ENCODE assay signal across 15 cellular contexts in genomic region chr14:57943038-57943437, GRCh38.
DNase-seq lines count a peak whose midpoint lies in the region; ATAC-seq and TF ChIP-seq lines count a peak whose summit lies in the region.
"Had no signal": no experiment of that assay in that cellular context is flagged by ENCODE, and none has a peak within 500 bp of the region (broad histone marks: within the 10 kb centered on the region; RNA-seq: fewer than 3 reads in every experiment).

No MANE protein-coding gene starts in this region.

- H3K4me1 ChIP-seq in A673 (ENCODE audit: insufficient read depth, low read length, poor library complexity, severe bottlenecking) (peaks cover 32% of the 10 kb centered on the region), HUES48 (ENCODE audit: control insufficient read depth, insufficient read depth, low read length) (peaks cover 37% of the 10 kb centered on the region), SJCRH30 (peaks cover 8% of the 10 kb centered on the region), BE2C (no peaks in the 10 kb centered on the region)
- H3K4me1 ChIP-seq: A549, Caco-2 had no signal

- no peak for TF ChIP-seq CTCF in A673 (conservative IDR thresholded peaks at IDR 0.05; ENCODE audit: low read depth, low read length)
- TF ChIP-seq CTCF in BE2C (IDR thresholded peaks at IDR 0.05; ENCODE audit: low read depth, low read length), result no peak
- no peak for TF ChIP-seq CTCF in GM10266 (IDR thresholded peaks at IDR 0.05; ENCODE audit: control insufficient read depth, insufficient read depth, low read depth, missing control alignments)

- DNase-seq in A673 (ENCODE audit: low spot score), result peak; percentile 62
- DNase-seq in SJCRH30, result peak; percentile 19 to 58
- peak; percentile 0 for DNase-seq in myocyte (ENCODE audit: low read depth)
- no peak for DNase-seq in BE2C
- DNase-seq in GM10266 (ENCODE audit: extremely low spot score), result no peak
- DNase-seq in activated CD4-positive, alpha-beta T cell treated with anti-CD3 and anti-CD28 coated beads, Interleukin-2, amount 50 U/mL, for 4 hours, result no peak
- DNase-seq: Caco-2; CD4-positive, alpha-beta T cell; GOT3; H9 had no signal

- intact Hi-C loops in A673 (cut with micrococcal nuclease; ENCODE audit: unreplicated experiment), result loop anchor here (5.0 kb wide), 2 partner anchors 54 to 129 kb away; no protein-coding TSS in a partner anchor

- no TSS peak for BruUV-seq in A673 (replicated peaks; lab: Mats Ljungman, UMichigan)

- peak overlapping the region; percentile 78 for H3K27ac ChIP-seq in A673 (ENCODE audit: low read depth, low read length, poor library complexity, severe bottlenecking)
- peak overlapping the region; percentile 24 for H3K27ac ChIP-seq in HUES48 (ENCODE audit: low read depth, low read length)
- no peak overlapping the region for H3K27ac ChIP-seq in SJCRH30
- H3K27ac ChIP-seq: 22Rv1, A549, C4-2B had no signal

- H3K9ac ChIP-seq in HUES48 (ENCODE audit: low read depth, low read length), result no peak overlapping the region

- no peak for ATAC-seq in GM18868 (IDR thresholded peaks at IDR 0.05; ENCODE audit: unreplicated experiment)
- ATAC-seq: A549 had no signal

- H3K27me3 ChIP-seq in A673 (replicated peaks; ENCODE audit: insufficient read depth, low read depth, low read length, poor library complexity) (no peaks in the 10 kb centered on the region), HUES48 (ENCODE audit: control insufficient read depth, insufficient read depth, low read length) (no peaks in the 10 kb centered on the region), SJCRH30 (no peaks in the 10 kb centered on the region), BE2C (no peaks in the 10 kb centered on the region)

- H3K9me3 ChIP-seq in A673 (ENCODE audit: low read depth, low read length, poor library complexity, severe bottlenecking), result no peaks in the 10 kb centered on the region
- no peaks in the 10 kb centered on the region for H3K9me3 ChIP-seq in HUES48 (ENCODE audit: control insufficient read depth, insufficient read depth, low read length)
- H3K9me3 ChIP-seq in SJCRH30 (replicated peaks), result no peaks in the 10 kb centered on the region
- no peaks in the 10 kb centered on the region for H3K9me3 ChIP-seq in BE2C
- H3K9me3 ChIP-seq: A549, Caco-2 had no signal

- POLR2A ChIA-PET in A673 (lab: Charles Lee; ENCODE audit: low non-redundant PET), result no interaction called here

- H3K4me3 ChIP-seq in A673 (ENCODE audit: low read depth, low read length, poor library complexity, severe bottlenecking) (peak overlapping the region; percentile 4), HUES48 (ENCODE audit: low read depth, low read length) (no peak overlapping the region), SJCRH30 (no peak overlapping the region), BE2C (ENCODE audit: low read depth, low read length) (no peak overlapping the region)
- H3K4me3 ChIP-seq: A549 had no signal

- H3K36me3 ChIP-seq in A673 (ENCODE audit: insufficient read depth, low read length, poor library complexity, severe bottlenecking) (no peaks in the 10 kb centered on the region), HUES48 (ENCODE audit: control insufficient read depth, insufficient read depth, low read length) (no peaks in the 10 kb centered on the region), SJCRH30 (no peaks in the 10 kb centered on the region), BE2C (no peaks in the 10 kb centered on the region)

- CTCF ChIA-PET in A673 (lab: Charles Lee), result no interaction called here

Comparison
In these comparisons a context has a peak if more than half of its experiments do, and no peak if none do; other contexts are left out.
1. DNase-seq: peak in A673 (single experiment), SJCRH30 (2 of 2) and myocyte (single experiment); none in BE2C (single experiment), GM10266 (single experiment) and activated CD4-positive, alpha-beta T cell treated with anti-CD3 and anti-CD28 coated beads, Interleukin-2, amount 50 U/mL, for 4 hours (0 of 2).